13 cellular contexts compared by ENCODE assay signal in the genomic region with DNA sequence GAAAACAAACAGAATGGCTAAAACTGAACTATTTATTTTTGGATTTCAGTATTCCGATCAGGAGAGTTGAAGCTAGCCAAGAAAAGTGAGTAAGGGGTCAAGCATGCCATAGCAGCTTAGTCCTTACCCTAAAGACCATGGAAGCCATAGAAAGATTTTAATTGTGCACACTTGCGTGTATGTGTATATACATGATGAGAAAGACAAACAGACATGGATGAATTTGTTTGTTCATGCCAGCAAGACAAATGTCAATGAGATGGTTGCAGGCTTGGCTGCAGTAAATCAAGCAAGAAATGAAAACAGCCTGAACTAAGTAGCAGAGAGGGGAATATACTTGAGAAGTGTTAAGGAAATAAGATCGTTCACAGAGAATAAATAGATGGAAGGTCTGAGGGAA.
"Had no signal": no experiment of that assay in that cellular context is flagged by ENCODE, and none has a peak within 500 bp of the region (broad histone marks: within the 10 kb centered on the region; RNA-seq: fewer than 3 reads in every experiment).

No MANE protein-coding gene starts in this region.

- H3K9me3 Mint-ChIP-seq: memory B cell; natural killer cell; stimulated activated naive B cell treated with anti-CD40 and anti-IgM and Interleukin-4, amounts not matched to agents 10 μg/mL and 1 μg/mL and 100 μg/mL, for 72 hours had no signal

- H3K27ac Mint-ChIP-seq: memory B cell; natural killer cell; stimulated activated naive B cell treated with anti-CD40 and anti-IgM and Interleukin-4, amounts not matched to agents 10 μg/mL and 1 μg/mL and 100 μg/mL, for 72 hours had no signal

- H3K27me3 ChIP-seq: esophagus squamous epithelium, right atrium auricular region, tibial artery, uterus had no signal

- H3K4me3 Mint-ChIP-seq: memory B cell; natural killer cell; stimulated activated naive B cell treated with anti-CD40 and anti-IgM and Interleukin-4, amounts not matched to agents 10 μg/mL and 1 μg/mL and 100 μg/mL, for 72 hours had no signal

- H3K27me3 Mint-ChIP-seq: memory B cell; stimulated activated naive B cell treated with anti-CD40 and anti-IgM and Interleukin-4, amounts not matched to agents 10 μg/mL and 1 μg/mL and 100 μg/mL, for 72 hours had no signal

- H3K36me3 ChIP-seq: uterus had no signal

- DNase-seq: activated effector memory CD4-positive, alpha-beta T cell treated with Interleukin-2 at 50 U/mL for 16 hours; activated naive CD4-positive, alpha-beta T cell treated with anti-CD3 and anti-CD28 coated beads, Interleukin-2, amount 50 U/mL, for 16 hours; caudate nucleus; esophagus squamous epithelium; hippocampal formation; left ventricle myocardium superior; natural killer cell; stimulated activated CD4-positive, alpha-beta T cell treated with anti-CD3 and anti-CD28 coated beads, Interleukin-2, amount 100 ng/mL, for 48 hours; stimulated activated naive B cell treated with anti-CD40 and anti-IgM and Interleukin-4, amounts not matched to agents 10 μg/mL and 1 μg/mL and 100 μg/mL, for 72 hours; tibial artery; uterus had no signal

- H3K9me3 ChIP-seq: esophagus squamous epithelium, right atrium auricular region, tibial artery, uterus had no signal

- H3K4me3 ChIP-seq: esophagus squamous epithelium, right atrium auricular region, tibial artery, uterus had no signal

- H3K4me1 ChIP-seq: esophagus squamous epithelium, right atrium auricular region, tibial artery, uterus had no signal

- H3K27ac ChIP-seq: esophagus squamous epithelium, right atrium auricular region, tibial artery, uterus had no signal
